8 cellular contexts compared by ENCODE assay signal in the genomic region with DNA sequence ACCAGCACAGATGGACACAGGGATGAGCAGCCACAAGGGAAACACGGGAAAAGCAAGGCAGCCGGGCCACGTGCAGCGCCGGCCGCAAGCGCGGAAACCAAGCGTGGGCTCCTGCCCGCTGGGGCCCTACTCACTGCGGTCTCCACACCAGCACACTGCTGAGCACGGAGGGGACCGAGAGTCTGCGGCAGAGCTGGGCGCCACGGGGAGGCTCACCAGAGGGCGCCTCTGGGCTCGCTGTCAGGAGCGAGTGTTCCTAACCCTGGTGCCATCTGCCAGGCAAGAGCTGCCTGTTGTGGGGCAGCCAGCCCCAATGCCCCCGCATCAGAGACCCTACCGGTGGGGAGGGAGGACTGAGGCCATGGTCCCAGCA. TPM values are rescaled to one million over a fixed set of nuclear protein-coding genes. Genes with fewer than 3 reads are reported as not detected.
A peak's percentile ranks its signal among the peaks of the same experiment; 100 is the strongest.
DNase-seq lines count a peak whose midpoint lies in the region; ATAC-seq, FAIRE-seq and TF ChIP-seq lines count a peak whose summit lies in the region.

No MANE protein-coding gene starts in this region.

- dilution Hi-C loops in endothelial cell of umbilical vein (cut with MboI; ENCODE audit: extremely low pct_ligation_motif_present, low sequenced_read_pairs): loop anchor here (10.0 kb wide), 1 partner anchor 45 kb away; no protein-coding TSS in a partner anchor

- H3K9me3 Mint-ChIP-seq in CD14-positive monocyte: no peaks in the 10 kb centered on the region
- no peaks in the 10 kb centered on the region for H3K9me3 Mint-ChIP-seq in activated CD8-positive, alpha-beta memory T cell treated with anti-CD3 and anti-CD28 coated beads, Interleukin-2, amount 10 ng/mL, durations not matched to agents 7 days and 5 days (ENCODE audit: low read depth)
- no peaks in the 10 kb centered on the region for H3K9me3 Mint-ChIP-seq in naive thymus-derived CD8-positive, alpha-beta T cell
- no peaks in the 10 kb centered on the region for H3K9me3 Mint-ChIP-seq in stimulated activated naive B cell treated with anti-CD40 and anti-IgM and Interleukin-4, amounts not matched to agents 10 μg/mL and 1 μg/mL and 100 μg/mL, for 72 hours

- intact Hi-C loops in CD14-positive monocyte (cut with micrococcal nuclease): no loop called here
- intact Hi-C loops in endothelial cell of umbilical vein (cut with micrococcal nuclease): loop anchor here (1.0 kb wide), 1 partner anchor 30 kb away; a partner anchor contains a TSS

- H3K27ac ChIP-seq in endothelial cell of umbilical vein (ENCODE audit: insufficient read depth, low read depth, low read length): peak overlapping the region; percentile 69

- no peaks in the 10 kb centered on the region for H3K9me3 ChIP-seq in endothelial cell of umbilical vein (replicated peaks; ENCODE audit: control insufficient read depth, insufficient read depth, low read length)

- DNase-seq in CD14-positive monocyte (ENCODE audit: low spot score) (peak; percentile 66), NAMALWA (ENCODE audit: low spot score) (peak; percentile 69), endothelial cell of umbilical vein (ENCODE audit: low read depth, low spot score) (peak; percentile 62), NCI-H748 (lab: John Stamatoyannopoulos, UW; ENCODE audit: unreplicated experiment) (no peak)
- DNase-seq in activated CD8-positive, alpha-beta memory T cell treated with anti-CD3 and anti-CD28 coated beads, Interleukin-2, amount 10 ng/mL, durations not matched to agents 7 days and 5 days: peak; percentile 89
- peak; percentile 57 to 82 (median 60) for DNase-seq in naive thymus-derived CD8-positive, alpha-beta T cell
- DNase-seq in stimulated activated naive B cell treated with anti-CD40 and anti-IgM and Interleukin-4, amounts not matched to agents 10 μg/mL and 1 μg/mL and 100 μg/mL, for 72 hours: peak; percentile 66

- H3K4me3 Mint-ChIP-seq in CD14-positive monocyte: peak overlapping the region; percentile 76 to 90
- peak overlapping the region; percentile 66 for H3K4me3 Mint-ChIP-seq in activated CD8-positive, alpha-beta memory T cell treated with anti-CD3 and anti-CD28 coated beads, Interleukin-2, amount 10 ng/mL, durations not matched to agents 7 days and 5 days
- peak overlapping the region; percentile 85 to 96 (median 91) for H3K4me3 Mint-ChIP-seq in naive thymus-derived CD8-positive, alpha-beta T cell
- peak overlapping the region; percentile 82 to 87 for H3K4me3 Mint-ChIP-seq in stimulated activated naive B cell treated with anti-CD40 and anti-IgM and Interleukin-4, amounts not matched to agents 10 μg/mL and 1 μg/mL and 100 μg/mL, for 72 hours

- peak; percentile 33 for ATAC-seq in GM21381 (IDR thresholded peaks at IDR 0.05; ENCODE audit: unreplicated experiment)
- ATAC-seq in activated CD8-positive, alpha-beta memory T cell treated with anti-CD3 and anti-CD28 coated beads, Interleukin-2, amount 10 ng/mL, durations not matched to agents 7 days and 5 days: peak; percentile 80
- ATAC-seq in naive thymus-derived CD8-positive, alpha-beta T cell: peak; percentile 78 to 83
- ATAC-seq in stimulated activated naive B cell treated with anti-CD40 and anti-IgM and Interleukin-4, amounts not matched to agents 10 μg/mL and 1 μg/mL and 100 μg/mL, for 72 hours (replicated peaks): peak; percentile 64 to 72

- CTCF ChIA-PET in activated CD8-positive, alpha-beta memory T cell treated with anti-CD3 and anti-CD28 coated beads, Interleukin-2, amount 10 ng/mL, durations not matched to agents 7 days and 5 days (lab: Charles Lee): interaction anchor here (0.7 to 3.1 kb wide), 11 partner anchors 10 to 123 kb away, joined by 3 to 34 read pairs (median 9); a partner anchor contains a TSS
- CTCF ChIA-PET in endothelial cell of umbilical vein (lab: Charles Lee): interaction anchor here (0.6 to 2.3 kb wide), 22 partner anchors 9 to 266 kb away, joined by 3 to 43 read pairs (median 6); a partner anchor contains a TSS

- H3K9ac ChIP-seq in endothelial cell of umbilical vein (replicated peaks; ENCODE audit: extremely low read depth, insufficient read depth, low read length): peak overlapping the region; percentile 13

- TF ChIP-seq POLR2A in endothelial cell of umbilical vein (IDR thresholded peaks at IDR 0.05; ENCODE audit: low read depth, low read length): no peak

- no peaks in the 10 kb centered on the region for H3K9me1 ChIP-seq in endothelial cell of umbilical vein (replicated peaks; ENCODE audit: control insufficient read depth, extremely low read depth, insufficient read depth, low read length)

- peaks cover 56% of the 10 kb centered on the region for H3K4me1 Mint-ChIP-seq in CD14-positive monocyte
- peaks cover 60% of the 10 kb centered on the region for H3K4me1 Mint-ChIP-seq in activated CD8-positive, alpha-beta memory T cell treated with anti-CD3 and anti-CD28 coated beads, Interleukin-2, amount 10 ng/mL, durations not matched to agents 7 days and 5 days
- H3K4me1 Mint-ChIP-seq in naive thymus-derived CD8-positive, alpha-beta T cell: peaks cover 20 to 56% (median 45%) of the 10 kb centered on the region in 4 donors
- H3K4me1 Mint-ChIP-seq in stimulated activated naive B cell treated with anti-CD40 and anti-IgM and Interleukin-4, amounts not matched to agents 10 μg/mL and 1 μg/mL and 100 μg/mL, for 72 hours: peaks cover 55 to 78% of the 10 kb centered on the region in 2 donors

- no TSS peak for BruUV-seq in endothelial cell of umbilical vein (replicated peaks; lab: Mats Ljungman, UMichigan)

- no peaks in the 10 kb centered on the region for H3K27me3 ChIP-seq in endothelial cell of umbilical vein (ENCODE audit: control insufficient read depth in 2 of 2, insufficient read depth in 2 of 2, low read length in 2 of 2)

- peak; percentile 58 for TF ChIP-seq CTCF in CD14-positive monocyte (IDR thresholded peaks at IDR 0.05)
- TF ChIP-seq CTCF in endothelial cell of umbilical vein (IDR thresholded peaks at IDR 0.05; ENCODE audit: extremely low read depth in 1 of 2, insufficient read depth in 1 of 2, low read depth in 1 of 2, low read length in 2 of 2): peak; percentile 40 to 81

- no peak overlapping the region for H3K4me3 ChIP-seq in endothelial cell of umbilical vein (replicated peaks in 1 of 3; ENCODE audit: insufficient read depth in 1 of 3, low read depth in 1 of 3, low read length in 3 of 3)

- H3K36me3 Mint-ChIP-seq in CD14-positive monocyte: peaks cover 34 to 54% of the 10 kb centered on the region in 2 donors
- peaks cover 7% of the 10 kb centered on the region for H3K36me3 Mint-ChIP-seq in activated CD8-positive, alpha-beta memory T cell treated with anti-CD3 and anti-CD28 coated beads, Interleukin-2, amount 10 ng/mL, durations not matched to agents 7 days and 5 days
- peaks cover 0 to 5% (median 0%) of the 10 kb centered on the region in 3 donors for H3K36me3 Mint-ChIP-seq in naive thymus-derived CD8-positive, alpha-beta T cell
- peaks cover 38 to 50% of the 10 kb centered on the region in 2 donors for H3K36me3 Mint-ChIP-seq in stimulated activated naive B cell treated with anti-CD40 and anti-IgM and Interleukin-4, amounts not matched to agents 10 μg/mL and 1 μg/mL and 100 μg/mL, for 72 hours

- H4K20me1 ChIP-seq in endothelial cell of umbilical vein (replicated peaks; ENCODE audit: control insufficient read depth, extremely low read depth, insufficient read depth, low read length): no peaks in the 10 kb centered on the region

- H3K27me3 Mint-ChIP-seq in CD14-positive monocyte (ENCODE audit: low read depth in 3 of 3): no peaks in the 10 kb centered on the region
- no peaks in the 10 kb centered on the region for H3K27me3 Mint-ChIP-seq in activated CD8-positive, alpha-beta memory T cell treated with anti-CD3 and anti-CD28 coated beads, Interleukin-2, amount 10 ng/mL, durations not matched to agents 7 days and 5 days
- H3K27me3 Mint-ChIP-seq in naive thymus-derived CD8-positive, alpha-beta T cell: no peaks in the 10 kb centered on the region
- no peaks in the 10 kb centered on the region for H3K27me3 Mint-ChIP-seq in stimulated activated naive B cell treated with anti-CD40 and anti-IgM and Interleukin-4, amounts not matched to agents 10 μg/mL and 1 μg/mL and 100 μg/mL, for 72 hours

- H3K4me2 ChIP-seq in endothelial cell of umbilical vein (ENCODE audit: insufficient read depth, low read length): no peak overlapping the region

- peak; percentile 87 for FAIRE-seq in endothelial cell of umbilical vein (lab: Jason Lieb, UNC)

- POLR2A ChIA-PET in endothelial cell of umbilical vein (lab: Charles Lee): interaction anchor here (0.5 kb wide), 1 partner anchor 42 kb away, joined by 3 read pairs; no protein-coding TSS in a partner anchor
- POLR2A ChIA-PET in naive thymus-derived CD8-positive, alpha-beta T cell (lab: Charles Lee): interaction anchor here (0.7 to 4.4 kb wide), 12 partner anchors 10 to 103 kb away, joined by 3 to 31 read pairs (median 6); a partner anchor contains a TSS

- H3K79me2 ChIP-seq in endothelial cell of umbilical vein (ENCODE audit: control insufficient read depth, insufficient read depth, low read length): peaks cover 73% of the 10 kb centered on the region

- peak overlapping the region; percentile 82 to 91 (median 88) for H3K27ac Mint-ChIP-seq in CD14-positive monocyte
- peak overlapping the region; percentile 93 for H3K27ac Mint-ChIP-seq in activated CD8-positive, alpha-beta memory T cell treated with anti-CD3 and anti-CD28 coated beads, Interleukin-2, amount 10 ng/mL, durations not matched to agents 7 days and 5 days
- H3K27ac Mint-ChIP-seq in naive thymus-derived CD8-positive, alpha-beta T cell: peak overlapping the region; percentile 91 to 96 (median 93)
- peak overlapping the region; percentile 95 for H3K27ac Mint-ChIP-seq in stimulated activated naive B cell treated with anti-CD40 and anti-IgM and Interleukin-4, amounts not matched to agents 10 μg/mL and 1 μg/mL and 100 μg/mL, for 72 hours

- peaks cover 32% of the 10 kb centered on the region for H3K4me1 ChIP-seq in endothelial cell of umbilical vein (ENCODE audit: control insufficient read depth, extremely low read depth, insufficient read depth, low read length)

- no peak overlapping the region for H2AFZ ChIP-seq in endothelial cell of umbilical vein (ENCODE audit: low read depth, low read length)

- peaks cover 3 to 30% of the 10 kb centered on the region in 2 experiments for H3K36me3 ChIP-seq in endothelial cell of umbilical vein (ENCODE audit: control insufficient read depth in 2 of 2, extremely low read depth in 1 of 2, insufficient read depth in 2 of 2, low read length in 2 of 2)

RNA-seq across cellular contexts. Expression of a gene that starts 26.5 kb away (rescaled TPM):
- polyA plus RNA-seq in CD14-positive monocyte (1 to 10 TPM; 6.5 to 7.0 TPM), endothelial cell of umbilical vein (13.8 and 14.8 TPM in 2 replicates)
- total RNA-seq in activated CD8-positive, alpha-beta memory T cell treated with anti-CD3 and anti-CD28 coated beads, Interleukin-2, amount 10 ng/mL, durations not matched to agents 7 days and 5 days: 10 to 100 TPM; 24.1 to 25.4 TPM
- total RNA-seq in endothelial cell of umbilical vein: 21.1 and 22.1 TPM in 2 replicates
- polyA plus RNA-seq in endothelial cell of umbilical vein (2011; cell fraction: cytosol; rRNA removed): 9.0 and 11.6 TPM in 2 replicates
- polyA plus RNA-seq in endothelial cell of umbilical vein (2011; cell fraction: nucleus; rRNA removed): 6.7 and 7.7 TPM in 2 replicates
- polyA plus RNA-seq in endothelial cell of umbilical vein (2012): 13.3 and 22.7 TPM in 2 replicates
- 7.7 and 11.2 TPM in 2 replicates for polyA minus RNA-seq in endothelial cell of umbilical vein
- 8.4 TPM for polyA minus RNA-seq in endothelial cell of umbilical vein (2011; cell fraction: cytosol; rRNA and poly(A)+ RNA removed)
- polyA minus RNA-seq in endothelial cell of umbilical vein (2011; cell fraction: nucleus; rRNA and poly(A)+ RNA removed): 1.8 and 6.9 TPM in 2 replicates
- 10 to 100 TPM; 18.9 to 22.1 TPM for total RNA-seq in naive thymus-derived CD8-positive, alpha-beta T cell
- polyA plus RNA-seq in naive thymus-derived CD8-positive, alpha-beta T cell: 1 to 10 TPM; 4.6 to 5.3 (median 4.7) TPM

RNA-seq across cellular contexts. Expression of a gene that starts 30.5 kb away (rescaled TPM):
- polyA plus RNA-seq in CD14-positive monocyte: 10 to 100 TPM; 14.0 to 15.0 TPM
- 10 to 100 TPM; 43.3 to 57.7 TPM for total RNA-seq in activated CD8-positive, alpha-beta memory T cell treated with anti-CD3 and anti-CD28 coated beads, Interleukin-2, amount 10 ng/mL, durations not matched to agents 7 days and 5 days
- 143 and 153 TPM in 2 replicates for total RNA-seq in endothelial cell of umbilical vein
- 145 and 191 TPM in 2 replicates for polyA plus RNA-seq in endothelial cell of umbilical vein
- 113 and 139 TPM in 2 replicates for polyA plus RNA-seq in endothelial cell of umbilical vein (2011; cell fraction: cytosol; rRNA removed)
- polyA plus RNA-seq in endothelial cell of umbilical vein (2011; cell fraction: nucleus; rRNA removed): 94.1 and 103 TPM in 2 replicates
- 124 and 164 TPM in 2 replicates for polyA plus RNA-seq in endothelial cell of umbilical vein (2012)
- 51.2 and 68.4 TPM in 2 replicates for polyA minus RNA-seq in endothelial cell of umbilical vein
- polyA minus RNA-seq in endothelial cell of umbilical vein (2011; cell fraction: cytosol; rRNA and poly(A)+ RNA removed): 43.0 TPM
- 32.8 and 43.7 TPM in 2 replicates for polyA minus RNA-seq in endothelial cell of umbilical vein (2011; cell fraction: nucleus; rRNA and poly(A)+ RNA removed)
- total RNA-seq in naive thymus-derived CD8-positive, alpha-beta T cell: 10 to 100 TPM; 38.3 to 38.6 TPM
- polyA plus RNA-seq in naive thymus-derived CD8-positive, alpha-beta T cell: 10 to 100 TPM; 11.8 to 20.4 (median 12.3) TPM

RNA-seq across cellular contexts. Expression of a gene that starts 31.2 kb away (rescaled TPM):
- polyA plus RNA-seq in CD14-positive monocyte: under 1 TPM in 1 of 2 donors, not detected in 1; 0.17 TPM
- 1 to 10 TPM; 8.8 to 9.6 TPM for total RNA-seq in activated CD8-positive, alpha-beta memory T cell treated with anti-CD3 and anti-CD28 coated beads, Interleukin-2, amount 10 ng/mL, durations not matched to agents 7 days and 5 days
- 11.8 and 12.2 TPM in 2 replicates for total RNA-seq in endothelial cell of umbilical vein
- 21.7 and 21.8 TPM in 2 replicates for polyA plus RNA-seq in endothelial cell of umbilical vein
- 14.2 and 17.3 TPM in 2 replicates for polyA plus RNA-seq in endothelial cell of umbilical vein (2011; cell fraction: cytosol; rRNA removed)
- 20.5 and 24.1 TPM in 2 replicates for polyA plus RNA-seq in endothelial cell of umbilical vein (2011; cell fraction: nucleus; rRNA removed)
- 7.2 and 18.3 TPM in 2 replicates for polyA plus RNA-seq in endothelial cell of umbilical vein (2012)
- polyA minus RNA-seq in endothelial cell of umbilical vein: 8.1 and 11.6 TPM in 2 replicates
- polyA minus RNA-seq in endothelial cell of umbilical vein (2011; cell fraction: cytosol; rRNA and poly(A)+ RNA removed): not detected
- polyA minus RNA-seq in endothelial cell of umbilical vein (2011; cell fraction: nucleus; rRNA and poly(A)+ RNA removed): 3.0 and 6.0 TPM in 2 replicates
- total RNA-seq in naive thymus-derived CD8-positive, alpha-beta T cell: 1 to 10 TPM; 1.4 to 2.3 TPM
- 1 to 10 TPM; 1.3 to 2.6 (median 1.5) TPM for polyA plus RNA-seq in naive thymus-derived CD8-positive, alpha-beta T cell

RNA-seq across cellular contexts. Expression of a gene that starts 32.6 kb away (rescaled TPM):
- polyA plus RNA-seq in CD14-positive monocyte: 1 to 10 TPM; 4.4 to 5.4 TPM
- total RNA-seq in activated CD8-positive, alpha-beta memory T cell treated with anti-CD3 and anti-CD28 coated beads, Interleukin-2, amount 10 ng/mL, durations not matched to agents 7 days and 5 days: 100 to 1,000 TPM; 118 to 126 TPM
- total RNA-seq in endothelial cell of umbilical vein: 44.5 and 47.8 TPM in 2 replicates
- polyA plus RNA-seq in endothelial cell of umbilical vein: 19.5 and 32.1 TPM in 2 replicates
- polyA plus RNA-seq in endothelial cell of umbilical vein (2011; cell fraction: cytosol; rRNA removed): 22.2 and 23.4 TPM in 2 replicates
- 32.5 and 36.1 TPM in 2 replicates for polyA plus RNA-seq in endothelial cell of umbilical vein (2011; cell fraction: nucleus; rRNA removed)
- 16.4 and 24.5 TPM in 2 replicates for polyA plus RNA-seq in endothelial cell of umbilical vein (2012)
- polyA minus RNA-seq in endothelial cell of umbilical vein: 11.2 and 20.1 TPM in 2 replicates
- 70.6 TPM for polyA minus RNA-seq in endothelial cell of umbilical vein (2011; cell fraction: cytosol; rRNA and poly(A)+ RNA removed)
- polyA minus RNA-seq in endothelial cell of umbilical vein (2011; cell fraction: nucleus; rRNA and poly(A)+ RNA removed): 20.4 and 33.6 TPM in 2 replicates
- 10 to 100 TPM in 1 of 2 experiments, 1 to 10 TPM in 1; 7.5 to 10.9 TPM for total RNA-seq in naive thymus-derived CD8-positive, alpha-beta T cell
- 1 to 10 TPM; 1.7 to 2.4 (median 2.1) TPM for polyA plus RNA-seq in naive thymus-derived CD8-positive, alpha-beta T cell
